10 cellular contexts compared by ENCODE assay signal in genomic region chr1:216433175-216433574, GRCh38. TPM values are rescaled to one million over a fixed set of nuclear protein-coding genes. Genes with fewer than 3 reads are reported as not detected.
"Had no signal": no experiment of that assay in that cellular context is flagged by ENCODE, and none has a peak within 500 bp of the region (broad histone marks: within the 10 kb centered on the region; RNA-seq: fewer than 3 reads in every experiment).

No MANE protein-coding gene starts in this region.

- ATAC-seq: HCT116 had no signal

- H3K9ac ChIP-seq: GM23248 had no signal

- DNase-seq: GM23248, GOT3, H7, HFFc6, KBM-7 had no signal

- FAIRE-seq: HTR-8/SVneo had no signal

- H3K4me3 ChIP-seq: GM23248, HAP-1 had no signal

- H2AFZ ChIP-seq: GM23248 had no signal

- H3K36me3 ChIP-seq: HAP-1 had no signal

- H3K27ac ChIP-seq: GM23248 had no signal

- H3K9me3 ChIP-seq: HAP-1 had no signal

- H3K4me1 ChIP-seq: HAP-1 had no signal

RNA-seq across cellular contexts. Expression of gene USH2A, which starts 9.9 kb away (rescaled TPM):
- total RNA-seq: HT-29 had no signal
- polyA plus RNA-seq: IgD-negative memory B cell had no signal
